In genomic region chr12:121783771-121784170, GRCh38 we compare ENCODE assay signal across 8 cellular contexts. TPM values are rescaled to one million over a fixed set of nuclear protein-coding genes. Genes with fewer than 3 reads are reported as not detected.
DNase-seq lines count a peak whose midpoint lies in the region; ATAC-seq, FAIRE-seq and TF ChIP-seq lines count a peak whose summit lies in the region.
"Had no signal": no experiment of that assay in that cellular context is flagged by ENCODE, and none has a peak within 500 bp of the region (broad histone marks: within the 10 kb centered on the region; RNA-seq: fewer than 3 reads in every experiment).

No MANE protein-coding gene starts in this region.

- H3K9me3 Mint-ChIP-seq in astrocyte (ENCODE audit: unreplicated experiment), result no peaks in the 10 kb centered on the region
- no peaks in the 10 kb centered on the region for H3K9me3 Mint-ChIP-seq in naive thymus-derived CD4-positive, alpha-beta T cell

- peaks cover 6% of the 10 kb centered on the region for H3K36me3 Mint-ChIP-seq in astrocyte (ENCODE audit: low read depth, unreplicated experiment)
- H3K36me3 Mint-ChIP-seq in naive thymus-derived CD4-positive, alpha-beta T cell, result peaks cover 0 to 37% (median 18%) of the 10 kb centered on the region in 5 donors

- no peak for FAIRE-seq in astrocyte (lab: Jason Lieb, UNC)

- H3K9me3 ChIP-seq in MG63 (no peaks in the 10 kb centered on the region), astrocyte (ENCODE audit: insufficient read depth, low read depth, low read length) (no peaks in the 10 kb centered on the region), ovary (no peaks in the 10 kb centered on the region)
- H3K9me3 ChIP-seq in naive thymus-derived CD4-positive, alpha-beta T cell (ENCODE audit: control insufficient read depth in 2 of 3, low read length in 3 of 3), result no peaks in the 10 kb centered on the region

- intact Hi-C loops in naive thymus-derived CD4-positive, alpha-beta T cell (cut with micrococcal nuclease), result no loop called here
- intact Hi-C loops in ovary (cut with DNase I), result no loop called here

- TF ChIP-seq CTCF in astrocyte (IDR thresholded peaks at IDR 0.05; ENCODE audit: insufficient read depth, low read depth, low read length) (no peak), ovary (IDR thresholded peaks at IDR 0.05) (no peak)

- no peaks in the 10 kb centered on the region for H3K27me3 Mint-ChIP-seq in astrocyte (ENCODE audit: low read depth, unreplicated experiment)
- H3K27me3 Mint-ChIP-seq in naive thymus-derived CD4-positive, alpha-beta T cell, result no peaks in the 10 kb centered on the region

- H3K9ac ChIP-seq in astrocyte (ENCODE audit: low read length), result peak overlapping the region; percentile 59

- no peaks in the 10 kb centered on the region for H3K27me3 ChIP-seq in MG63
- no peaks in the 10 kb centered on the region for H3K27me3 ChIP-seq in astrocyte (ENCODE audit: insufficient read depth, low read length)
- no peaks in the 10 kb centered on the region for H3K27me3 ChIP-seq in naive thymus-derived CD4-positive, alpha-beta T cell (ENCODE audit: control insufficient read depth in 2 of 2, insufficient read depth in 2 of 2, low read length in 2 of 2)
- no peaks in the 10 kb centered on the region for H3K27me3 ChIP-seq in ovary

- H3K27ac ChIP-seq in astrocyte (ENCODE audit: low read depth, low read length) (peak overlapping the region; percentile 53), ovary (no peak overlapping the region)
- peak overlapping the region; percentile 63 for H3K27ac ChIP-seq in naive thymus-derived CD4-positive, alpha-beta T cell (ENCODE audit: low read depth, low read length)

- H3K4me1 Mint-ChIP-seq in astrocyte (ENCODE audit: low read depth, unreplicated experiment), result peaks cover 31% of the 10 kb centered on the region
- H3K4me1 Mint-ChIP-seq in naive thymus-derived CD4-positive, alpha-beta T cell, result peaks cover 50 to 85% (median 65%) of the 10 kb centered on the region in 7 donors

- peaks cover 35% of the 10 kb centered on the region for H3K4me1 ChIP-seq in astrocyte (ENCODE audit: insufficient read depth, low read length)
- peaks cover 62 to 75% of the 10 kb centered on the region in 2 donors for H3K4me1 ChIP-seq in naive thymus-derived CD4-positive, alpha-beta T cell (ENCODE audit: control insufficient read depth in 2 of 2, insufficient read depth in 2 of 2, low read length in 2 of 2)
- peaks cover 2% of the 10 kb centered on the region for H3K4me1 ChIP-seq in ovary (ENCODE audit: insufficient read depth)

- 66 to 75% (median 68%) methylated on average over 6 of the region's 6 CpGs for WGBS in ovary, 3 donors

- CTCF ChIA-PET in naive thymus-derived CD4-positive, alpha-beta T cell (lab: Charles Lee), result interaction anchor here (0.7 to 16.9 kb wide), 2 partner anchors 10 to 478 kb away, joined by 3 to 325 read pairs; partner anchors contain the start of gene RHOF

- H3K79me2 ChIP-seq in astrocyte (ENCODE audit: insufficient read depth, low read length), result no peaks in the 10 kb centered on the region

- no peaks in the 10 kb centered on the region for H3K36me3 ChIP-seq in MG63
- peaks cover 4% of the 10 kb centered on the region for H3K36me3 ChIP-seq in astrocyte (ENCODE audit: insufficient read depth, low read length)
- peaks cover 0 to 34% (median 8%) of the 10 kb centered on the region in 3 experiments for H3K36me3 ChIP-seq in naive thymus-derived CD4-positive, alpha-beta T cell (ENCODE audit: control insufficient read depth in 2 of 3, insufficient read depth in 3 of 3, low read length in 3 of 3)
- no peaks in the 10 kb centered on the region for H3K36me3 ChIP-seq in ovary

- H3K4me3 Mint-ChIP-seq in astrocyte (ENCODE audit: unreplicated experiment), result no peak overlapping the region
- peak overlapping the region; percentile 34 to 94 (median 76) for H3K4me3 Mint-ChIP-seq in naive thymus-derived CD4-positive, alpha-beta T cell

- in situ Hi-C loops in Caki2 (cut with HindIII; ENCODE audit: low pct_unique_long_range_greater_than_20kb, low sequenced_read_pairs), result no loop called here

- H3K4me2 ChIP-seq in astrocyte (ENCODE audit: low read length), result peak overlapping the region; percentile 54

- no peak for ATAC-seq in naive thymus-derived CD4-positive, alpha-beta T cell

- peak; percentile 63 for DNase-seq in Caki2 (ENCODE audit: low read depth)
- peak; percentile 78 for DNase-seq in MG63
- no peak for DNase-seq in astrocyte (ENCODE audit: low read depth)
- DNase-seq in naive thymus-derived CD4-positive, alpha-beta T cell, result no peak
- DNase-seq in ovary, result no peak
- DNase-seq in NCI-H187 treated with DMSO at 0.1 percent for 48 hours (lab: John Stamatoyannopoulos, UW), result no peak
- DNase-seq in MV-4-11 (lab: John Stamatoyannopoulos, UW), result no peak
- DNase-seq: activated CD4-positive, alpha-beta T cell treated with anti-CD3 and anti-CD28 coated beads for 48 hours had no signal

- H4K20me1 ChIP-seq in astrocyte (ENCODE audit: insufficient read depth, low read length), result peaks cover 11% of the 10 kb centered on the region

- no peak overlapping the region for H3K4me3 ChIP-seq in MG63
- no peak overlapping the region for H3K4me3 ChIP-seq in astrocyte (ENCODE audit: insufficient read depth, low read depth, low read length)
- no peak overlapping the region for H3K4me3 ChIP-seq in naive thymus-derived CD4-positive, alpha-beta T cell (ENCODE audit: low read length)
- no peak overlapping the region for H3K4me3 ChIP-seq in ovary

- peak overlapping the region; percentile 43 for H3K27ac Mint-ChIP-seq in astrocyte (ENCODE audit: unreplicated experiment)
- H3K27ac Mint-ChIP-seq in naive thymus-derived CD4-positive, alpha-beta T cell, result peak overlapping the region; percentile 86 to 97 (median 93)

- TF ChIP-seq POLR2A in ovary (IDR thresholded peaks at IDR 0.05), result no peak

- POLR2A ChIA-PET in naive thymus-derived CD4-positive, alpha-beta T cell (lab: Charles Lee), result interaction anchor here (33.4 kb wide), 1 partner anchor 16 kb away, joined by 1941 read pairs; the partner anchor contains the start of genes RHOF and SETD1B

- TF ChIP-seq EP300 in ovary (IDR thresholded peaks at IDR 0.05), result no peak

- no peak overlapping the region for H2AFZ ChIP-seq in astrocyte (ENCODE audit: low read depth, low read length)

RNA-seq across cellular contexts. Expression of gene RHOF, which starts 9.7 kb away (rescaled TPM):
- total RNA-seq in Caki2 (2014; rRNA removed; shearing (Covaris generic); ENCODE audit: low replicate concordance), result 54.8 and 81.4 TPM in 2 replicates
- total RNA-seq in MG63 (2014; rRNA removed; shearing (Covaris generic); ENCODE audit: low replicate concordance), result 0.20 and 6.3 TPM in 2 replicates
- total RNA-seq in astrocyte, result 28.0 and 31.9 TPM in 2 replicates
- 100 to 1,000 TPM; 121 to 164 (median 134) TPM for total RNA-seq in naive thymus-derived CD4-positive, alpha-beta T cell
- 100 to 1,000 TPM in 1 of 2 donors, 10 to 100 TPM in 1; 69.2 to 115 TPM for polyA plus RNA-seq in naive thymus-derived CD4-positive, alpha-beta T cell
- 10 to 100 TPM in 6 of 7 donors, 1 to 10 TPM in 1; 9.3 to 37.3 (median 18.2) TPM for total RNA-seq in ovary
- 1 to 10 TPM; 3.7 to 7.9 TPM for polyA plus RNA-seq in ovary

RNA-seq across cellular contexts. Expression of gene SETD1B, which starts 20.0 kb away (rescaled TPM):
- 0.61 and 3.4 TPM in 2 replicates for total RNA-seq in Caki2 (2014; rRNA removed; shearing (Covaris generic); ENCODE audit: low replicate concordance)
- total RNA-seq in MG63 (2014; rRNA removed; shearing (Covaris generic); ENCODE audit: low replicate concordance), result 1.0 and 1.1 TPM in 2 replicates
- 20.9 and 24.0 TPM in 2 replicates for total RNA-seq in astrocyte
- 100 to 1,000 TPM in 1 of 5 experiments, 10 to 100 TPM in 4; 35.1 to 124 (median 79.2) TPM for total RNA-seq in naive thymus-derived CD4-positive, alpha-beta T cell
- 1 to 10 TPM; 2.1 to 4.3 TPM for polyA plus RNA-seq in naive thymus-derived CD4-positive, alpha-beta T cell
- total RNA-seq in ovary, result 10 to 100 TPM in 5 of 7 donors, 1 to 10 TPM in 2; 8.7 to 44.6 (median 31.7) TPM
- 10 to 100 TPM in 1 of 2 donors, 1 to 10 TPM in 1; 6.2 to 15.5 TPM for polyA plus RNA-seq in ovary

Comparison
In these comparisons a context has a peak if more than half of its experiments do, and no peak if none do; other contexts are left out.
1. DNase-seq: peak in Caki2 (single experiment) and MG63 (single experiment); none in astrocyte (single experiment), naive thymus-derived CD4-positive, alpha-beta T cell (0 of 9), ovary (0 of 5), NCI-H187 treated with DMSO at 0.1 percent for 48 hours (single experiment) and MV-4-11 (single experiment).
2. H3K27ac ChIP-seq: peak in astrocyte (single experiment) and naive thymus-derived CD4-positive, alpha-beta T cell (single experiment); none in ovary (0 of 2).